ENCODE assay signal across 8 cellular contexts in the genomic region with DNA sequence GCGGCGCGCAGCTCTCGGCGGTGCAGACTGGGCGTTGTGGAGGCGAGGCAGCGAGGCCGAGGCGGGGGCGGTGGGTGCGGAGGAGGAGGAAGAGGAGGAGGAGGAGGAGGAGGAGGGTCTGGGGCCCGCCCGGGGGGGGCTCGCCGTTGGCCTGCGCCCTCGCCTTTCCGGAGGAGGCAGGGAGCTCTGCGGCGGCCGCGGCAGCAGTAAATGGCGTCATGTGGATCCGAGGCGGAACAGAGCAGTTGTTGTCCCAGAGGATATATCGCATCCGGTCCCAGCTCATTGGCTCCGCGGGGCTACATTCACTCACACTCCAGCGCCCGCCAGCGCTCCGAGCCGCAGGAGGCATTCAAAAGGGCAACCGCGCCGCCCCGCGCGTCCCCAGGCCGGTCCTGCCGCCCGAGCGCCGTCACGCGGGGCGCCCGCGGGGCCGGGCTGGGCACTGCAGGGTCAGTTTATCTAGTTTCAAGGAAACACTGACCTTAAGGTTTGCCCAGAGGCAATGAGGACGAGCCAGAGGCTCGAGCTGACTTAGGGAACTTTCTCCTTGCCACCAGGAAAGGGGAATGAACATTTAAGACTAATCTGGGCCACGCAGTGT. TPM values are rescaled to one million over a fixed set of nuclear protein-coding genes. Genes with fewer than 3 reads are reported as not detected.
DNase-seq lines count a peak whose midpoint lies in the region; ATAC-seq and TF ChIP-seq lines count a peak whose summit lies in the region.

A gene with protein sequence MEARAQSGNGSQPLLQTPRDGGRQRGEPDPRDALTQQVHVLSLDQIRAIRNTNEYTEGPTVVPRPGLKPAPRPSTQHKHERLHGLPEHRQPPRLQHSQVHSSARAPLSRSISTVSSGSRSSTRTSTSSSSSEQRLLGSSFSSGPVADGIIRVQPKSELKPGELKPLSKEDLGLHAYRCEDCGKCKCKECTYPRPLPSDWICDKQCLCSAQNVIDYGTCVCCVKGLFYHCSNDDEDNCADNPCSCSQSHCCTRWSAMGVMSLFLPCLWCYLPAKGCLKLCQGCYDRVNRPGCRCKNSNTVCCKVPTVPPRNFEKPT (minus strand): TSS at position 29 of the 604 bp plus-strand sequence. CDS start 3,421 bp downstream, outside the sequence.

- DNase-seq in G401 (ENCODE audit: low spot score) (peak; percentile 80), Panc1 (ENCODE audit: low read depth, low spot score) (peak; percentile 74), astrocyte of the cerebellum (ENCODE audit: low read depth) (peak; percentile 86), right cardiac atrium (peak; percentile 96 to 98 (median 97)), pons (ENCODE audit: low spot score) (peak; percentile 97), DMS79 treated with DMSO at 0.1 percent for 48 hours (lab: John Stamatoyannopoulos, UW) (no peak)

- H3K27me3 ChIP-seq in HUES64 (ENCODE audit: insufficient read depth, low read length) (peaks cover 9% of the 10 kb centered on the region), Panc1 (ENCODE audit: control insufficient read depth, insufficient read depth, low read length) (no peaks in the 10 kb centered on the region), right cardiac atrium (ENCODE audit: control insufficient read depth, insufficient read depth) (no peaks in the 10 kb centered on the region)

- WGBS in HUES64, result under 1% methylated on average over 55 of the region's 55 CpGs
- under 1% methylated on average over 55 of the region's 55 CpGs for WGBS in right cardiac atrium

- H3K4me3 ChIP-seq in HUES64 (ENCODE audit: low read length) (peak within 1 kb of the TSS; percentile 99), Panc1 (ENCODE audit: low read depth in 2 of 2, low read length in 2 of 2) (peak within 1 kb of the TSS; percentile 90), astrocyte of the cerebellum (ENCODE audit: low read depth, low read length) (peak within 1 kb of the TSS; percentile 100), right cardiac atrium (ENCODE audit: low read length) (peak within 1 kb of the TSS; percentile 94)

- peak within 1 kb of the TSS; percentile 99 for H3K9ac ChIP-seq in HUES64 (ENCODE audit: low read depth, low read length)

- intact Hi-C loops in Panc1 (cut with micrococcal nuclease; ENCODE audit: unreplicated experiment), result loop anchor here (5.0 kb wide), 1 partner anchor 676 kb away; no protein-coding TSS in a partner anchor
- intact Hi-C loops in right cardiac atrium (cut with DNase I), result loop anchor here in 3 of 4 donors (5.0 to 10.0 kb wide), 3 partner anchors 209 to 666 kb away; no protein-coding TSS in a partner anchor

- POLR2A ChIA-PET in Panc1 (lab: Charles Lee), result interaction anchor here (0.7 to 1.0 kb wide), 4 partner anchors 21 to 1868 kb away, joined by 3 to 4 read pairs (median 4); no protein-coding TSS in a partner anchor

- in situ Hi-C loops in G401 (cut with HindIII; ENCODE audit: low sequenced_read_pairs) (no loop called here), Panc1 (cut with HindIII; ENCODE audit: low pct_unique_long_range_greater_than_20kb, low sequenced_read_pairs) (no loop called here), astrocyte of the cerebellum (cut with HindIII; ENCODE audit: low sequenced_read_pairs) (loop anchor here (25.0 kb wide), 1 partner anchor 554 kb away; no protein-coding TSS in a partner anchor)

- H3K4me1 ChIP-seq in HUES64 (ENCODE audit: insufficient read depth, low read length), result peaks cover 40% of the 10 kb centered on the region
- peaks cover 11% of the 10 kb centered on the region for H3K4me1 ChIP-seq in Panc1 (ENCODE audit: control insufficient read depth, insufficient read depth, low read length)
- no peaks in the 10 kb centered on the region for H3K4me1 ChIP-seq in right cardiac atrium (ENCODE audit: control insufficient read depth, insufficient read depth, low read length)

- no TSS peak for BruUV-seq in Panc1 (replicated peaks; lab: Mats Ljungman, UMichigan)

- peak; percentile 54 for ATAC-seq in GM21717 (IDR thresholded peaks at IDR 0.05; ENCODE audit: unreplicated experiment)
- peak; percentile 83 for ATAC-seq in Panc1
- ATAC-seq in right cardiac atrium, result peak; percentile 90 to 91

- H3K36me3 ChIP-seq in HUES64 (ENCODE audit: insufficient read depth, low read length) (peaks cover 25% of the 10 kb centered on the region), Panc1 (ENCODE audit: control insufficient read depth, insufficient read depth, low read length) (no peaks in the 10 kb centered on the region; the same call in 1 of the 2 replicates)

- H3K27ac ChIP-seq in HUES64 (ENCODE audit: low read depth, low read length), result peak within 1 kb of the TSS; percentile 100
- H3K27ac ChIP-seq in Panc1 (ENCODE audit: low read length), result peak within 1 kb of the TSS; percentile 96
- H3K27ac ChIP-seq in right cardiac atrium (ENCODE audit: low read length), result peak within 1 kb of the TSS; percentile 95

- CTCF ChIA-PET in Panc1 (lab: Charles Lee), result interaction anchor here (1.0 kb wide), 1 partner anchor 869 kb away, joined by 4 read pairs; no protein-coding TSS in a partner anchor

- H3K9me3 ChIP-seq in HUES64 (ENCODE audit: insufficient read depth, low read depth, low read length) (no peaks in the 10 kb centered on the region), Panc1 (ENCODE audit: control insufficient read depth, insufficient read depth, low read depth, low read length) (no peaks in the 10 kb centered on the region), right cardiac atrium (ENCODE audit: control insufficient read depth, low read length) (no peaks in the 10 kb centered on the region)

- no peak for TF ChIP-seq CTCF in Panc1 (IDR thresholded peaks at IDR 0.05)
- no peak for TF ChIP-seq CTCF in astrocyte of the cerebellum (IDR thresholded peaks at IDR 0.05; ENCODE audit: low read depth, low read length, missing control alignments)

RNA-seq across cellular contexts. Expression of the gene that starts here (rescaled TPM):
- total RNA-seq in G401 (2014; rRNA removed; shearing (Covaris generic)), result 0.24 and 0.49 TPM in 2 replicates
- 68.7 TPM for polyA plus RNA-seq in HUES64 (2013, experiment 1 of 2)
- 98.0 TPM for polyA plus RNA-seq in HUES64 (2013, experiment 2 of 2)
- total RNA-seq in Panc1 (2021; ENCODE audit: unreplicated experiment), result 18.2 TPM
- polyA plus RNA-seq in Panc1 (2012; ENCODE audit: insufficient read length), result 18.8 TPM
- 10 to 100 TPM; 27.9 to 37.7 (median 35.6) TPM for total RNA-seq in right cardiac atrium
- 23.2 TPM for polyA plus RNA-seq in right cardiac atrium

Comparison
In these comparisons a context has a peak if more than half of its experiments do, and no peak if none do; other contexts are left out.
1. RNA of the gene that starts here (total RNA-seq): 27.9 to 37.7 TPM in right cardiac atrium and 18.2 TPM in Panc1 (single experiment); 0.24 to 0.49 TPM in G401; every median in the first group is over 10 times any median in the second.
2. Peak in DNase-seq in G401; RNA of the gene not detected or under 1 TPM.
3. Peak in every context shown above with its lines, with median percentiles within 50 percentile points of each other: ATAC-seq, H3K27ac ChIP-seq and H3K4me3 ChIP-seq.